1 cellular context compared by ENCODE assay signal in genomic region chr2:203579730-203580129, GRCh38.
TF ChIP-seq lines count a peak whose summit lies in the region.

No MANE protein-coding gene starts in this region.

TF ChIP-seq in GM23338, 12 proteins besides CTCF, POLR2A, EP300 and RAD21 (continued from another document):
- TF ChIP-seq, protein P1, sequence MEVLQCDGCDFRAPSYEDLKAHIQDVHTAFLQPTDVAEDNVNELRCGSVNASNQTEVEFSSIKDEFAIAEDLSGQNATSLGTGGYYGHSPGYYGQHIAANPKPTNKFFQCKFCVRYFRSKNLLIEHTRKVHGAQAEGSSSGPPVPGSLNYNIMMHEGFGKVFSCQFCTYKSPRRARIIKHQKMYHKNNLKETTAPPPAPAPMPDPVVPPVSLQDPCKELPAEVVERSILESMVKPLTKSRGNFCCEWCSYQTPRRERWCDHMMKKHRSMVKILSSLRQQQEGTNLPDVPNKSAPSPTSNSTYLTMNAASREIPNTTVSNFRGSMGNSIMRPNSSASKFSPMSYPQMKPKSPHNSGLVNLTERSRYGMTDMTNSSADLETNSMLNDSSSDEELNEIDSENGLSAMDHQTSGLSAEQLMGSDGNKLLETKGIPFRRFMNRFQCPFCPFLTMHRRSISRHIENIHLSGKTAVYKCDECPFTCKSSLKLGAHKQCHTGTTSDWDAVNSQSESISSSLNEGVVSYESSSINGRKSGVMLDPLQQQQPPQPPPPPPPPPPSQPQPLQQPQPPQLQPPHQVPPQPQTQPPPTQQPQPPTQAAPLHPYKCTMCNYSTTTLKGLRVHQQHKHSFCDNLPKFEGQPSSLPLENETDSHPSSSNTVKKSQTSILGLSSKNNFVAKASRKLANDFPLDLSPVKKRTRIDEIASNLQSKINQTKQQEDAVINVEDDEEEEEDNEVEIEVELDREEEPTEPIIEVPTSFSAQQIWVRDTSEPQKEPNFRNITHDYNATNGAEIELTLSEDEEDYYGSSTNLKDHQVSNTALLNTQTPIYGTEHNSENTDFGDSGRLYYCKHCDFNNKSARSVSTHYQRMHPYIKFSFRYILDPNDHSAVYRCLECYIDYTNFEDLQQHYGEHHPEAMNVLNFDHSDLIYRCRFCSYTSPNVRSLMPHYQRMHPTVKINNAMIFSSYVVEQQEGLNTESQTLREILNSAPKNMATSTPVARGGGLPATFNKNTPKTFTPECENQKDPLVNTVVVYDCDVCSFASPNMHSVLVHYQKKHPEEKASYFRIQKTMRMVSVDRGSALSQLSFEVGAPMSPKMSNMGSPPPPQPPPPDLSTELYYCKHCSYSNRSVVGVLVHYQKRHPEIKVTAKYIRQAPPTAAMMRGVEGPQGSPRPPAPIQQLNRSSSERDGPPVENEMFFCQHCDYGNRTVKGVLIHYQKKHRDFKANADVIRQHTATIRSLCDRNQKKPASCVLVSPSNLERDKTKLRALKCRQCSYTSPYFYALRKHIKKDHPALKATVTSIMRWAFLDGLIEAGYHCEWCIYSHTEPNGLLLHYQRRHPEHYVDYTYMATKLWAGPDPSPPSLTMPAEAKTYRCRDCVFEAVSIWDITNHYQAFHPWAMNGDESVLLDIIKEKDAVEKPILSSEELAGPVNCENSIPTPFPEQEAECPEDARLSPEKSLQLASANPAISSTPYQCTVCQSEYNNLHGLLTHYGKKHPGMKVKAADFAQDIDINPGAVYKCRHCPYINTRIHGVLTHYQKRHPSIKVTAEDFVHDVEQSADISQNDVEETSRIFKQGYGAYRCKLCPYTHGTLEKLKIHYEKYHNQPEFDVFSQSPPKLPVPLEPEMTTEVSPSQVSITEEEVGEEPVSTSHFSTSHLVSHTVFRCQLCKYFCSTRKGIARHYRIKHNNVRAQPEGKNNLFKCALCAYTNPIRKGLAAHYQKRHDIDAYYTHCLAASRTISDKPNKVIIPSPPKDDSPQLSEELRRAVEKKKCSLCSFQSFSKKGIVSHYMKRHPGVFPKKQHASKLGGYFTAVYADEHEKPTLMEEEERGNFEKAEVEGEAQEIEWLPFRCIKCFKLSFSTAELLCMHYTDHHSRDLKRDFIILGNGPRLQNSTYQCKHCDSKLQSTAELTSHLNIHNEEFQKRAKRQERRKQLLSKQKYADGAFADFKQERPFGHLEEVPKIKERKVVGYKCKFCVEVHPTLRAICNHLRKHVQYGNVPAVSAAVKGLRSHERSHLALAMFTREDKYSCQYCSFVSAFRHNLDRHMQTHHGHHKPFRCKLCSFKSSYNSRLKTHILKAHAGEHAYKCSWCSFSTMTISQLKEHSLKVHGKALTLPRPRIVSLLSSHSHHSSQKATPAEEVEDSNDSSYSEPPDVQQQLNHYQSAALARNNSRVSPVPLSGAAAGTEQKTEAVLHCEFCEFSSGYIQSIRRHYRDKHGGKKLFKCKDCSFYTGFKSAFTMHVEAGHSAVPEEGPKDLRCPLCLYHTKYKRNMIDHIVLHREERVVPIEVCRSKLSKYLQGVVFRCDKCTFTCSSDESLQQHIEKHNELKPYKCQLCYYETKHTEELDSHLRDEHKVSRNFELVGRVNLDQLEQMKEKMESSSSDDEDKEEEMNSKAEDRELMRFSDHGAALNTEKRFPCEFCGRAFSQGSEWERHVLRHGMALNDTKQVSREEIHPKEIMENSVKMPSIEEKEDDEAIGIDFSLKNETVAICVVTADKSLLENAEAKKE (CRISPR knock-in tag; IDR thresholded peaks at IDR 0.05): no peak
- TF ChIP-seq NANOG (IDR thresholded peaks at IDR 0.05; ENCODE audit: borderline replicate concordance): no peak
- TF ChIP-seq STAT1 (IDR thresholded peaks at IDR 0.05; ENCODE audit: unreplicated experiment): no peak
- no peak for TF ChIP-seq CREB1 (CRISPR knock-in tag; IDR thresholded peaks at IDR 0.05; ENCODE audit: low read depth)
- no peak for TF ChIP-seq ZNF331 (CRISPR knock-in tag; IDR thresholded peaks at IDR 0.05; ENCODE audit: low read depth)
- TF ChIP-seq REST (IDR thresholded peaks at IDR 0.05; ENCODE audit: unreplicated experiment): no peak
- TF ChIP-seq, protein P2, sequence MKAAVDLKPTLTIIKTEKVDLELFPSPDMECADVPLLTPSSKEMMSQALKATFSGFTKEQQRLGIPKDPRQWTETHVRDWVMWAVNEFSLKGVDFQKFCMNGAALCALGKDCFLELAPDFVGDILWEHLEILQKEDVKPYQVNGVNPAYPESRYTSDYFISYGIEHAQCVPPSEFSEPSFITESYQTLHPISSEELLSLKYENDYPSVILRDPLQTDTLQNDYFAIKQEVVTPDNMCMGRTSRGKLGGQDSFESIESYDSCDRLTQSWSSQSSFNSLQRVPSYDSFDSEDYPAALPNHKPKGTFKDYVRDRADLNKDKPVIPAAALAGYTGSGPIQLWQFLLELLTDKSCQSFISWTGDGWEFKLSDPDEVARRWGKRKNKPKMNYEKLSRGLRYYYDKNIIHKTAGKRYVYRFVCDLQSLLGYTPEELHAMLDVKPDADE (IDR thresholded peaks at IDR 0.05): no peak
